1 cellular context compared by ENCODE assay signal in genomic region chr11:76148941-76149613, GRCh38.
TF ChIP-seq lines count a peak whose summit lies in the region.

No MANE protein-coding gene starts in this region.

TF ChIP-seq in HepG2, 621 proteins besides CTCF, POLR2A, EP300 and RAD21 (continued from another document and continues in another):
- 0 out of 2 replicates have a peak, but pooled peaks have one; percentile 49 for TF ChIP-seq ZBTB46 (CRISPR knock-in tag; IDR thresholded peaks at IDR 0.05; ENCODE audit: borderline replicate concordance)
- TF ChIP-seq PHF21A (CRISPR knock-in tag; IDR thresholded peaks at IDR 0.05): peak; percentile 63
- TF ChIP-seq, protein P1, sequence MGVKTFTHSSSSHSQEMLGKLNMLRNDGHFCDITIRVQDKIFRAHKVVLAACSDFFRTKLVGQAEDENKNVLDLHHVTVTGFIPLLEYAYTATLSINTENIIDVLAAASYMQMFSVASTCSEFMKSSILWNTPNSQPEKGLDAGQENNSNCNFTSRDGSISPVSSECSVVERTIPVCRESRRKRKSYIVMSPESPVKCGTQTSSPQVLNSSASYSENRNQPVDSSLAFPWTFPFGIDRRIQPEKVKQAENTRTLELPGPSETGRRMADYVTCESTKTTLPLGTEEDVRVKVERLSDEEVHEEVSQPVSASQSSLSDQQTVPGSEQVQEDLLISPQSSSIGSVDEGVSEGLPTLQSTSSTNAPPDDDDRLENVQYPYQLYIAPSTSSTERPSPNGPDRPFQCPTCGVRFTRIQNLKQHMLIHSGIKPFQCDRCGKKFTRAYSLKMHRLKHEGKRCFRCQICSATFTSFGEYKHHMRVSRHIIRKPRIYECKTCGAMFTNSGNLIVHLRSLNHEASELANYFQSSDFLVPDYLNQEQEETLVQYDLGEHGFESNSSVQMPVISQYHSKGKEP (CRISPR knock-in tag; IDR thresholded peaks at IDR 0.05): no peak
- TF ChIP-seq, protein P2, sequence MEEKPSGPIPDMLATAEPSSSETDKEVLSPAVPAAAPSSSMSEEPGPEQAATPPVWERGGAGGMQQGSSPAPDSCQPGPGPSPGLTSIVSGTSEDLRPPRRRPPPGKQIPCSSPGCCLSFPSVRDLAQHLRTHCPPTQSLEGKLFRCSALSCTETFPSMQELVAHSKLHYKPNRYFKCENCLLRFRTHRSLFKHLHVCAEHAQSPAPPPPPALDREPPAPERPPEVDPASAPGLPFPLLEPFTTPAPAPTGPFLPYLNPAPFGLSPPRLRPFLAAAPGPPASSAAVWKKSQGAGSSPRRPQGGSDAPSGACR (CRISPR knock-in tag; IDR thresholded peaks at IDR 0.05): no peak
- no peak for TF ChIP-seq ZNF780A (CRISPR knock-in tag; IDR thresholded peaks at IDR 0.05)
- no peak for TF ChIP-seq ZNF326 (CRISPR knock-in tag; IDR thresholded peaks at IDR 0.05; ENCODE audit: borderline replicate concordance)
- TF ChIP-seq THAP9 (CRISPR knock-in tag; IDR thresholded peaks at IDR 0.05; ENCODE audit: borderline replicate concordance): no peak
- no peak for TF ChIP-seq ZNF451 (CRISPR knock-in tag; IDR thresholded peaks at IDR 0.05)
- TF ChIP-seq, protein P3, sequence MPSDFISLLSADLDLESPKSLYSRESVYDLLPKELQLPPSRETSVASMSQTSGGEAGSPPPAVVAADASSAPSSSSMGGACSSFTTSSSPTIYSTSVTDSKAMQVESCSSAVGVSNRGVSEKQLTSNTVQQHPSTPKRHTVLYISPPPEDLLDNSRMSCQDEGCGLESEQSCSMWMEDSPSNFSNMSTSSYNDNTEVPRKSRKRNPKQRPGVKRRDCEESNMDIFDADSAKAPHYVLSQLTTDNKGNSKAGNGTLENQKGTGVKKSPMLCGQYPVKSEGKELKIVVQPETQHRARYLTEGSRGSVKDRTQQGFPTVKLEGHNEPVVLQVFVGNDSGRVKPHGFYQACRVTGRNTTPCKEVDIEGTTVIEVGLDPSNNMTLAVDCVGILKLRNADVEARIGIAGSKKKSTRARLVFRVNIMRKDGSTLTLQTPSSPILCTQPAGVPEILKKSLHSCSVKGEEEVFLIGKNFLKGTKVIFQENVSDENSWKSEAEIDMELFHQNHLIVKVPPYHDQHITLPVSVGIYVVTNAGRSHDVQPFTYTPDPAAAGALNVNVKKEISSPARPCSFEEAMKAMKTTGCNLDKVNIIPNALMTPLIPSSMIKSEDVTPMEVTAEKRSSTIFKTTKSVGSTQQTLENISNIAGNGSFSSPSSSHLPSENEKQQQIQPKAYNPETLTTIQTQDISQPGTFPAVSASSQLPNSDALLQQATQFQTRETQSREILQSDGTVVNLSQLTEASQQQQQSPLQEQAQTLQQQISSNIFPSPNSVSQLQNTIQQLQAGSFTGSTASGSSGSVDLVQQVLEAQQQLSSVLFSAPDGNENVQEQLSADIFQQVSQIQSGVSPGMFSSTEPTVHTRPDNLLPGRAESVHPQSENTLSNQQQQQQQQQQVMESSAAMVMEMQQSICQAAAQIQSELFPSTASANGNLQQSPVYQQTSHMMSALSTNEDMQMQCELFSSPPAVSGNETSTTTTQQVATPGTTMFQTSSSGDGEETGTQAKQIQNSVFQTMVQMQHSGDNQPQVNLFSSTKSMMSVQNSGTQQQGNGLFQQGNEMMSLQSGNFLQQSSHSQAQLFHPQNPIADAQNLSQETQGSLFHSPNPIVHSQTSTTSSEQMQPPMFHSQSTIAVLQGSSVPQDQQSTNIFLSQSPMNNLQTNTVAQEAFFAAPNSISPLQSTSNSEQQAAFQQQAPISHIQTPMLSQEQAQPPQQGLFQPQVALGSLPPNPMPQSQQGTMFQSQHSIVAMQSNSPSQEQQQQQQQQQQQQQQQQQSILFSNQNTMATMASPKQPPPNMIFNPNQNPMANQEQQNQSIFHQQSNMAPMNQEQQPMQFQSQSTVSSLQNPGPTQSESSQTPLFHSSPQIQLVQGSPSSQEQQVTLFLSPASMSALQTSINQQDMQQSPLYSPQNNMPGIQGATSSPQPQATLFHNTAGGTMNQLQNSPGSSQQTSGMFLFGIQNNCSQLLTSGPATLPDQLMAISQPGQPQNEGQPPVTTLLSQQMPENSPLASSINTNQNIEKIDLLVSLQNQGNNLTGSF (CRISPR knock-in tag; IDR thresholded peaks at IDR 0.05): no peak
- TF ChIP-seq HMG20A (CRISPR knock-in tag; IDR thresholded peaks at IDR 0.05; ENCODE audit: borderline replicate concordance): no peak
- peak; percentile 82 for TF ChIP-seq SAP130 (CRISPR knock-in tag; IDR thresholded peaks at IDR 0.05; ENCODE audit: low read depth)
- TF ChIP-seq, protein P4, sequence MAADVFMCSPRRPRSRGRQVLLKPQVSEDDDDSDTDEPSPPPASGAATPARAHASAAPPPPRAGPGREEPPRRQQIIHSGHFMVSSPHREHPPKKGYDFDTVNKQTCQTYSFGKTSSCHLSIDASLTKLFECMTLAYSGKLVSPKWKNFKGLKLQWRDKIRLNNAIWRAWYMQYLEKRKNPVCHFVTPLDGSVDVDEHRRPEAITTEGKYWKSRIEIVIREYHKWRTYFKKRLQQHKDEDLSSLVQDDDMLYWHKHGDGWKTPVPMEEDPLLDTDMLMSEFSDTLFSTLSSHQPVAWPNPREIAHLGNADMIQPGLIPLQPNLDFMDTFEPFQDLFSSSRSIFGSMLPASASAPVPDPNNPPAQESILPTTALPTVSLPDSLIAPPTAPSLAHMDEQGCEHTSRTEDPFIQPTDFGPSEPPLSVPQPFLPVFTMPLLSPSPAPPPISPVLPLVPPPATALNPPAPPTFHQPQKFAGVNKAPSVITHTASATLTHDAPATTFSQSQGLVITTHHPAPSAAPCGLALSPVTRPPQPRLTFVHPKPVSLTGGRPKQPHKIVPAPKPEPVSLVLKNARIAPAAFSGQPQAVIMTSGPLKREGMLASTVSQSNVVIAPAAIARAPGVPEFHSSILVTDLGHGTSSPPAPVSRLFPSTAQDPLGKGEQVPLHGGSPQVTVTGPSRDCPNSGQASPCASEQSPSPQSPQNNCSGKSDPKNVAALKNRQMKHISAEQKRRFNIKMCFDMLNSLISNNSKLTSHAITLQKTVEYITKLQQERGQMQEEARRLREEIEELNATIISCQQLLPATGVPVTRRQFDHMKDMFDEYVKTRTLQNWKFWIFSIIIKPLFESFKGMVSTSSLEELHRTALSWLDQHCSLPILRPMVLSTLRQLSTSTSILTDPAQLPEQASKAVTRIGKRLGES (CRISPR knock-in tag; IDR thresholded peaks at IDR 0.05; ENCODE audit: borderline replicate concordance): no peak
- TF ChIP-seq, protein P5, sequence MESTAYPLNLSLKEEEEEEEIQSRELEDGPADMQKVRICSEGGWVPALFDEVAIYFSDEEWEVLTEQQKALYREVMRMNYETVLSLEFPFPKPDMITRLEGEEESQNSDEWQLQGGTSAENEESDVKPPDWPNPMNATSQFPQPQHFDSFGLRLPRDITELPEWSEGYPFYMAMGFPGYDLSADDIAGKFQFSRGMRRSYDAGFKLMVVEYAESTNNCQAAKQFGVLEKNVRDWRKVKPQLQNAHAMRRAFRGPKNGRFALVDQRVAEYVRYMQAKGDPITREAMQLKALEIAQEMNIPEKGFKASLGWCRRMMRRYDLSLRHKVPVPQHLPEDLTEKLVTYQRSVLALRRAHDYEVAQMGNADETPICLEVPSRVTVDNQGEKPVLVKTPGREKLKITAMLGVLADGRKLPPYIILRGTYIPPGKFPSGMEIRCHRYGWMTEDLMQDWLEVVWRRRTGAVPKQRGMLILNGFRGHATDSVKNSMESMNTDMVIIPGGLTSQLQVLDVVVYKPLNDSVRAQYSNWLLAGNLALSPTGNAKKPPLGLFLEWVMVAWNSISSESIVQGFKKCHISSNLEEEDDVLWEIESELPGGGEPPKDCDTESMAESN (CRISPR knock-in tag; conservative IDR thresholded peaks at IDR 0.05): peak; percentile 100
- TF ChIP-seq KAT8 (CRISPR knock-in tag; IDR thresholded peaks at IDR 0.05): 0 out of 2 replicates have a peak, but pooled peaks have one; percentile 28
- TF ChIP-seq ARID5B (CRISPR knock-in tag; IDR thresholded peaks at IDR 0.05): peak; percentile 53
- TF ChIP-seq, protein P6, sequence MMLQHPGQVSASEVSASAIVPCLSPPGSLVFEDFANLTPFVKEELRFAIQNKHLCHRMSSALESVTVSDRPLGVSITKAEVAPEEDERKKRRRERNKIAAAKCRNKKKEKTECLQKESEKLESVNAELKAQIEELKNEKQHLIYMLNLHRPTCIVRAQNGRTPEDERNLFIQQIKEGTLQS (CRISPR knock-in tag; IDR thresholded peaks at IDR 0.05): peak; percentile 56
- TF ChIP-seq FOXP4 (CRISPR knock-in tag; IDR thresholded peaks at IDR 0.05): peak; percentile 42; the same call in 1 of the 2 replicates
- TF ChIP-seq ZZZ3 (CRISPR knock-in tag; IDR thresholded peaks at IDR 0.05; ENCODE audit: borderline replicate concordance): no peak
- TF ChIP-seq MLLT10 (CRISPR knock-in tag; IDR thresholded peaks at IDR 0.05): no peak
- TF ChIP-seq ZNF543 (CRISPR knock-in tag; IDR thresholded peaks at IDR 0.05): 0 out of 2 replicates have a peak, but pooled peaks have one; percentile 59
- 0 out of 2 replicates have a peak, but pooled peaks have one; percentile 31 for TF ChIP-seq ZNF558 (CRISPR knock-in tag; IDR thresholded peaks at IDR 0.05; ENCODE audit: borderline replicate concordance)
- TF ChIP-seq ZMAT3 (CRISPR knock-in tag; conservative IDR thresholded peaks at IDR 0.05): no peak
- TF ChIP-seq ATRX (CRISPR knock-in tag; IDR thresholded peaks at IDR 0.05; ENCODE audit: borderline replicate concordance): no peak
- TF ChIP-seq ZNF652 (CRISPR knock-in tag; IDR thresholded peaks at IDR 0.05; ENCODE audit: borderline replicate concordance, low read depth): no peak
- peak; percentile 30; the same call in 1 of the 2 replicates for TF ChIP-seq CEBPB (IDR thresholded peaks at IDR 0.05; ENCODE audit: borderline replicate concordance, low read depth, low read length)
- 0 out of 2 replicates have a peak, but pooled peaks have one; percentile 5 for TF ChIP-seq FOXK2 (IDR thresholded peaks at IDR 0.05)
- TF ChIP-seq MAX (IDR thresholded peaks at IDR 0.05): peak; percentile 42; the same call in 1 of the 2 replicates
- TF ChIP-seq MXD4 (CRISPR knock-in tag; IDR thresholded peaks at IDR 0.05): no peak
